ENCODE assay signal across 4 cellular contexts in genomic region chr22:40701259-40701658, GRCh38. TPM values are rescaled to one million over a fixed set of nuclear protein-coding genes. Genes with fewer than 3 reads are reported as not detected.
"Had no signal": no experiment of that assay in that cellular context is flagged by ENCODE, and none has a peak within 500 bp of the region (broad histone marks: within the 10 kb centered on the region; RNA-seq: fewer than 3 reads in every experiment).

No MANE protein-coding gene starts in this region.

RNA-seq across cellular contexts. Expression of gene MCHR1, which starts 22.0 kb away (rescaled TPM):
- total RNA-seq: NCI-H460, PC-3, Peyer's patch, SJSA1 had no signal
